ENCODE assay signal across 10 cellular contexts in the genomic region with DNA sequence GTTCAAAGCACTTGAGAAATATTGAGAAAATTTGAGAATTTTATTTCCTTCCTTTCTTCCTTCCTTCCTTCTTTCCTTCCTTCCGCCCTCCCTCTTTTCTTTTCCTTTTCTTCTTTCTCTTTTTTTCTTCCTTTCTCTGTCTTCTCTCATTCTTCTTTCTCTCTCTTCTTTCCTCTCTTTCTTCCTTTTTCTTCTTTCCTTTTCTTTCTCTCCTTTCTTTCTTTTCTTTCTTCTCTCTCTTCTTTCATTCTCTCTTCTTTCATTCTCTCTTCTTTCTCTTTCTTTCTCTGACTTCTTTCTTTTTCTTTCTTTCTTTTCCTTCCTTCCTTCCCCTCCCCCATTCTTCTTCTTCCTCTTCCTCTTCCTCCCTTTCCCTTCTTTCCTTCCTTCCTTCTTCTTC.
"Had no signal": no experiment of that assay in that cellular context is flagged by ENCODE, and none has a peak within 500 bp of the region (broad histone marks: within the 10 kb centered on the region; RNA-seq: fewer than 3 reads in every experiment).

No MANE protein-coding gene starts in this region.

- H3K4me1 Mint-ChIP-seq: GM23338, H9 had no signal

- H3K4me3 ChIP-seq: GM23338 had no signal

- H3K4me3 Mint-ChIP-seq: GM23338, H9, HFFc6 had no signal

- H3K27ac Mint-ChIP-seq: H9, HFFc6 had no signal

- H2AFZ ChIP-seq: GM23338 had no signal

- H3K27ac ChIP-seq: KMS-11 had no signal

- DNase-seq: H9, HCEC 1CT, HFFc6, IMR-90, KBM-7 had no signal

- H3K4me2 ChIP-seq: GM23338, KMS-11 had no signal

- ATAC-seq: GM23338 had no signal

- H3K9ac ChIP-seq: KMS-11 had no signal

- FAIRE-seq: H1, H54, HTR-8/SVneo had no signal
